ENCODE assay signal across 27 cellular contexts in the genomic region with DNA sequence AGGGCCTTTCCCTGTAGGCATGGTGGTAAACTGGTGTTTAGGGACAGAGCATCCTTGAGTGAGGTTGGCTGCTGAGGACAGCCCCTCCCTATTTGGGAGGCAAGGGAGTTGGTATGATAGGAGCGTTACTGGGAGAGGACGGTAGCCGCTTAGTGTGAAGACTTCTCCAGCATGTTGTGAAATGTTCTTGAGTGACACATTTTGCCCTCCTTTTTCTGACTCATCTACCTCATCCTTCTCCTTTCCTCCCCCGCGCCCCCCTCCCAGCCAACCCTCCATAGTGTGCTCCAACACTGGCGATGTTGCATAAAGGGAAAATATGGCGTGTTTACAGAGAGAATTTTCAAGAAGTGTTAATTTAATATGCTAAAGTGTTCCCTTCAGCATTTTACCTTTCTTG.
"Had no signal": no experiment of that assay in that cellular context is flagged by ENCODE, and none has a peak within 500 bp of the region (broad histone marks: within the 10 kb centered on the region; RNA-seq: fewer than 3 reads in every experiment).

No MANE protein-coding gene starts in this region.

- H3K4me1 Mint-ChIP-seq: activated CD4-positive, alpha-beta memory T cell treated with anti-CD3 and anti-CD28 coated beads, Interleukin-2, amount 10 ng/mL, durations not matched to agents 7 days and 5 days; activated CD4-positive, alpha-beta T cell treated with anti-CD3 and anti-CD28 coated beads for 36 hours; activated naive CD4-positive, alpha-beta T cell treated with anti-CD3 and anti-CD28 coated beads, Interleukin-2, amount 10 ng/mL, durations not matched to agents 7 days and 5 days; activated naive CD8-positive, alpha-beta T cell treated with anti-CD3 and anti-CD28 coated beads for 36 hours had no signal

- H3K4me3 ChIP-seq: SJCRH30 had no signal

- H3K36me3 Mint-ChIP-seq: activated naive CD4-positive, alpha-beta T cell treated with anti-CD3 and anti-CD28 coated beads, Interleukin-2, amount 10 ng/mL, durations not matched to agents 7 days and 5 days; activated naive CD8-positive, alpha-beta T cell treated with anti-CD3 and anti-CD28 coated beads for 36 hours had no signal

- H3K27me3 Mint-ChIP-seq: activated CD4-positive, alpha-beta memory T cell treated with anti-CD3 and anti-CD28 coated beads, Interleukin-2, amount 10 ng/mL, durations not matched to agents 7 days and 5 days; activated CD4-positive, alpha-beta T cell treated with anti-CD3 and anti-CD28 coated beads for 36 hours; activated naive CD4-positive, alpha-beta T cell treated with anti-CD3 and anti-CD28 coated beads, Interleukin-2, amount 10 ng/mL, durations not matched to agents 7 days and 5 days; activated naive CD8-positive, alpha-beta T cell treated with anti-CD3 and anti-CD28 coated beads for 36 hours had no signal

- ATAC-seq: activated CD4-positive, alpha-beta T cell treated with anti-CD3 and anti-CD28 coated beads for 36 hours; Panc1 had no signal

- H3K27ac Mint-ChIP-seq: activated CD4-positive, alpha-beta memory T cell treated with anti-CD3 and anti-CD28 coated beads, Interleukin-2, amount 10 ng/mL, durations not matched to agents 7 days and 5 days; activated CD4-positive, alpha-beta T cell treated with anti-CD3 and anti-CD28 coated beads for 36 hours; activated naive CD4-positive, alpha-beta T cell treated with anti-CD3 and anti-CD28 coated beads, Interleukin-2, amount 10 ng/mL, durations not matched to agents 7 days and 5 days; activated naive CD8-positive, alpha-beta T cell treated with anti-CD3 and anti-CD28 coated beads for 36 hours; activated T-helper 2 cell treated with anti-CD3 and anti-CD28 coated beads, Interferon-gamma antibody, Interleukin-2, Interleukin-4, amounts not matched to agents 10 μg/mL and 5 μg/mL and 100 μg/mL, durations not matched to agents 14 hours and 24 hours and 36 hours had no signal

- H3K4me3 Mint-ChIP-seq: activated CD4-positive, alpha-beta memory T cell treated with anti-CD3 and anti-CD28 coated beads, Interleukin-2, amount 10 ng/mL, durations not matched to agents 7 days and 5 days; activated CD4-positive, alpha-beta T cell treated with anti-CD3 and anti-CD28 coated beads for 36 hours; activated naive CD4-positive, alpha-beta T cell treated with anti-CD3 and anti-CD28 coated beads, Interleukin-2, amount 10 ng/mL, durations not matched to agents 7 days and 5 days; activated naive CD8-positive, alpha-beta T cell treated with anti-CD3 and anti-CD28 coated beads for 36 hours had no signal

- DNase-seq: activated CD4-positive, alpha-beta memory T cell treated with anti-CD3 and anti-CD28 coated beads, Interleukin-2, amount 10 ng/mL, durations not matched to agents 7 days and 5 days; activated CD4-positive, alpha-beta T cell treated with anti-CD3 and anti-CD28 coated beads for 36 hours; activated CD4-positive, alpha-beta T cell treated with anti-CD3 and anti-CD28 coated beads, Interleukin-2, amount 50 U/mL, for 1 hour; activated gamma-delta T cell treated with Interleukin-2 at 50 U/mL for 16 hours; activated naive CD4-positive, alpha-beta T cell treated with anti-CD3 and anti-CD28 coated beads, Interleukin-2, amount 10 ng/mL, durations not matched to agents 7 days and 5 days; activated naive CD8-positive, alpha-beta T cell treated with anti-CD3 and anti-CD28 coated beads for 36 hours; activated T-cell treated with anti-CD3 and anti-CD28 coated beads for 4 hours; activated T-cell treated with anti-CD3 and anti-CD28 coated beads, Interleukin-2, amount 50 U/mL, for 48 hours; central memory CD4-positive, alpha-beta T cell; Karpas-422; MM.1S; NCI-H1092; NCI-H1417; NCI-H1930; NCI-H2171; NCI-H2227 treated with DMSO at 0.1 percent for 48 hours; NCI-H526 treated with DMSO at 0.1 percent for 48 hours; NK-92 treated with Interleukin-12 subunit alpha and Interleukin-12 subunit beta, amount 100 ng/mL, for 24 hours; OCI-M1; Right ventricle myocardium superior; RPMI8226; SJCRH30; SK-N-SH; T-helper 1 cell; WERI-Rb-1 had no signal
